In the genomic region with DNA sequence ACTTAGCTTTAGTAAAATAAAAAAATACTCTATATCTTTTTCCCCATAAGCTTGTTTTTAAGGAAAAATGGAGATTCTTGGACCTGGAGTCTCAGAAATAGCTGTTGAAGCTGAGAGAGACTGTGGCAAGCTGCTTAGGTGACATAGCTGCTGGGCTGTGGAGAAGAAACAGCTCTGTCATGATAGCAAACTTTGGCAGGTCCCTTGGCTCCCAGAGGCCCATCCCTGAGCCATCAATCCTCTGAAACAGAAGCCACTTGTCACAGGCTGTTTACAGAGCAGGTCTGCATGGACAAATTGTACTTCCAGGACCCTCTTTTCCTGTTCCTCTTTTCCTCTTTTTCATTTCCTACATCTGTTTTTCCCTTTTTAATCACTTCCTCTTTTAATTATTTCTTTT, we compare ENCODE assay signal across 15 cellular contexts.
DNase-seq lines count a peak whose midpoint lies in the region; TF ChIP-seq lines count a peak whose summit lies in the region.
"Had no signal": no experiment of that assay in that cellular context is flagged by ENCODE, and none has a peak within 500 bp of the region (broad histone marks: within the 10 kb centered on the region; RNA-seq: fewer than 3 reads in every experiment).

No MANE protein-coding gene starts in this region.

- no peak overlapping the region for H3K27ac ChIP-seq in tibial nerve
- H3K27ac ChIP-seq: A549, BLaER1 had no signal

- in situ Hi-C loops in HAP-1 (cut with MboI; ENCODE audit: low sequenced_read_pairs): no loop called here

- H3K27ac Mint-ChIP-seq in nephron progenitor cell: no peak overlapping the region
- H3K27ac Mint-ChIP-seq: CD8-positive, alpha-beta memory T cell; H9; IgD-negative memory B cell had no signal

- H3K27me3 ChIP-seq in BE2C: no peaks in the 10 kb centered on the region
- no peaks in the 10 kb centered on the region for H3K27me3 ChIP-seq in tibial nerve
- H3K27me3 ChIP-seq in HAP-1 (ENCODE audit: low read depth): no peaks in the 10 kb centered on the region
- H3K27me3 ChIP-seq: BLaER1 had no signal

- peaks cover 8% of the 10 kb centered on the region for H3K27me3 Mint-ChIP-seq in nephron progenitor cell (ENCODE audit: low read depth, poor library complexity)
- H3K27me3 Mint-ChIP-seq: CD8-positive, alpha-beta memory T cell; IgD-negative memory B cell had no signal

- DNase-seq in BE2C (peak; percentile 77), MV-4-11 (lab: John Stamatoyannopoulos, UW) (peak; percentile 58), UCSD-AML1 (lab: John Stamatoyannopoulos, UW; ENCODE audit: unreplicated experiment) (peak; percentile 4), nephron progenitor cell (peak; percentile 22), tibial nerve (ENCODE audit: low spot score in 2 of 2) (no peak), NCI-H2081 (lab: John Stamatoyannopoulos, UW) (no peak), HAP-1 (ENCODE audit: low spot score in 2 of 2) (no peak)
- DNase-seq: Caco-2; CD8-positive, alpha-beta memory T cell; DMS53; GOT3; H9 had no signal

- no peak for TF ChIP-seq EP300 in tibial nerve (IDR thresholded peaks at IDR 0.05)

- no peaks in the 10 kb centered on the region for H3K9me3 Mint-ChIP-seq in nephron progenitor cell
- H3K9me3 Mint-ChIP-seq: H9 had no signal

- H3K4me1 Mint-ChIP-seq in nephron progenitor cell: peaks cover 11% of the 10 kb centered on the region
- H3K4me1 Mint-ChIP-seq: CD8-positive, alpha-beta memory T cell; H9; IgD-negative memory B cell had no signal

- no peaks in the 10 kb centered on the region for H3K36me3 ChIP-seq in BE2C
- H3K36me3 ChIP-seq in tibial nerve: no peaks in the 10 kb centered on the region
- no peaks in the 10 kb centered on the region for H3K36me3 ChIP-seq in HAP-1 (replicated peaks)
- H3K36me3 ChIP-seq: BLaER1 had no signal

- H3K4me1 ChIP-seq in BE2C (peaks cover 38% of the 10 kb centered on the region), tibial nerve (no peaks in the 10 kb centered on the region), HAP-1 (no peaks in the 10 kb centered on the region)
- H3K4me1 ChIP-seq: A549, BLaER1, Caco-2 had no signal

- H3K36me3 Mint-ChIP-seq in nephron progenitor cell (ENCODE audit: low read depth): no peaks in the 10 kb centered on the region
- H3K36me3 Mint-ChIP-seq: CD8-positive, alpha-beta memory T cell; IgD-negative memory B cell had no signal

- TF ChIP-seq CTCF in BE2C (IDR thresholded peaks at IDR 0.05; ENCODE audit: low read depth, low read length): no peak
- no peak for TF ChIP-seq CTCF in nephron progenitor cell (IDR thresholded peaks at IDR 0.05)
- TF ChIP-seq CTCF in tibial nerve (IDR thresholded peaks at IDR 0.05): no peak

- H3K4me3 Mint-ChIP-seq in nephron progenitor cell: no peak overlapping the region
- H3K4me3 Mint-ChIP-seq: CD8-positive, alpha-beta memory T cell; H9; IgD-negative memory B cell had no signal

- H3K9me3 ChIP-seq in BE2C (no peaks in the 10 kb centered on the region), tibial nerve (peaks cover 0 to 9% (median 0%) of the 10 kb centered on the region in 4 donors), HAP-1 (no peaks in the 10 kb centered on the region)
- H3K9me3 ChIP-seq: A549, BLaER1, Caco-2 had no signal

- H3K4me3 ChIP-seq in BE2C (ENCODE audit: low read depth, low read length) (no peak overlapping the region), tibial nerve (no peak overlapping the region), HAP-1 (no peak overlapping the region)
- H3K4me3 ChIP-seq: A549, BLaER1 had no signal

- no peak for TF ChIP-seq POLR2A in tibial nerve (IDR thresholded peaks at IDR 0.05)

Comparison
In these comparisons a context has a peak if more than half of its experiments do, and no peak if none do; other contexts are left out.
1. DNase-seq: peak in BE2C (single experiment), MV-4-11 (single experiment), UCSD-AML1 (single experiment) and nephron progenitor cell (single experiment); none in tibial nerve (0 of 2), NCI-H2081 (0 of 2) and HAP-1 (0 of 2).